ENCODE assay signal across 27 cellular contexts in genomic region chr3:155089495-155089894, GRCh38. TPM values are rescaled to one million over a fixed set of nuclear protein-coding genes. Genes with fewer than 3 reads are reported as not detected.
"Had no signal": no experiment of that assay in that cellular context is flagged by ENCODE, and none has a peak within 500 bp of the region (broad histone marks: within the 10 kb centered on the region; RNA-seq: fewer than 3 reads in every experiment).

No MANE protein-coding gene starts in this region.

- H3K4me1 ChIP-seq: esophagus muscularis mucosa, foreskin keratinocyte had no signal

- H3K27me3 ChIP-seq: brain microvascular endothelial cell, foreskin keratinocyte, gastrocnemius medialis had no signal

- ATAC-seq: activated CD4-positive, CD25-positive, alpha-beta regulatory T cell treated with anti-CD3 and anti-CD28 coated beads, Interleukin-2, amount 50 U/mL, for 24 hours; activated CD8-positive, alpha-beta T cell treated with anti-CD3 and anti-CD28 coated beads for 36 hours; activated T-cell treated with anti-CD3 and anti-CD28 coated beads, Interleukin-2, amount 50 U/mL, for 4 hours; activated T-helper 17 cell treated with anti-CD3 and anti-CD28 coated beads, Interleukin-2, amount 50 U/mL, for 72 hours; effector memory CD8-positive, alpha-beta T cell; foreskin keratinocyte; gastrocnemius medialis; T-helper 17 cell had no signal

- H3K36me3 ChIP-seq: brain microvascular endothelial cell, esophagus muscularis mucosa, WERI-Rb-1 had no signal

- H3K9me3 ChIP-seq: esophagus muscularis mucosa, gastrocnemius medialis had no signal

- H3K4me3 ChIP-seq: coronary artery, esophagus muscularis mucosa, gastrocnemius medialis had no signal

- DNase-seq: activated B cell treated with CpG ODN at 0.5 μM for 24 hours; activated CD4-positive, alpha-beta T cell treated with anti-CD3 and anti-CD28 coated beads for 48 hours; activated CD4-positive, alpha-beta T cell treated with anti-CD3 and anti-CD28 coated beads, Interleukin-2, amount 50 U/mL, for 1 hour; activated CD4-positive, alpha-beta T cell treated with anti-CD3 and anti-CD28 coated beads, Interleukin-2, amount 50 U/mL, for 48 hours; activated CD8-positive, alpha-beta memory T cell treated with anti-CD3 and anti-CD28 coated beads for 24 hours; activated CD8-positive, alpha-beta T cell treated with anti-CD3 and anti-CD28 coated beads for 36 hours; activated effector memory CD4-positive, alpha-beta T cell treated with Interleukin-2 at 50 U/mL for 16 hours; activated gamma-delta T cell treated with Interleukin-2 at 50 U/mL for 16 hours; activated naive CD4-positive, alpha-beta T cell treated with anti-CD3 and anti-CD28 coated beads, Interleukin-2, amount 50 U/mL, for 16 hours; activated naive CD4-positive, alpha-beta T cell treated with Interleukin-2 at 50 U/mL for 16 hours; activated T-cell treated with anti-CD3 and anti-CD28 coated beads, Interleukin-2, amount 50 U/mL, for 4 hours; amniotic stem cell; anterior cingulate cortex; brain microvascular endothelial cell; effector CD4-positive, alpha-beta T cell; effector memory CD8-positive, alpha-beta T cell; erythroblast; foreskin keratinocyte; gastrocnemius medialis; T-helper 1 cell; T-helper 17 cell; T1000; WERI-Rb-1 had no signal

- H3K27ac ChIP-seq: brain microvascular endothelial cell, coronary artery, esophagus muscularis mucosa, foreskin keratinocyte, gastrocnemius medialis, WERI-Rb-1 had no signal

RNA-seq across cellular contexts. Expression of gene MME, which starts 9.4 kb away (rescaled TPM):
- total RNA-seq: activated CD8-positive, alpha-beta T cell treated with anti-CD3 and anti-CD28 coated beads for 36 hours; activated T-helper 17 cell treated with anti-CD3 and anti-CD28 coated beads, Interleukin-2, amount 50 U/mL, for 72 hours had no signal
